In genomic region chr1:214244252-214244651, GRCh38 we compare ENCODE assay signal across 2 cellular contexts.
TF ChIP-seq lines count a peak whose summit lies in the region.

No MANE protein-coding gene starts in this region.

TF ChIP-seq in GM23338, 12 proteins besides CTCF, POLR2A, EP300 and RAD21:
- TF ChIP-seq ZNF462 (CRISPR knock-in tag; IDR thresholded peaks at IDR 0.05): no peak
- TF ChIP-seq ZNF331 (CRISPR knock-in tag; IDR thresholded peaks at IDR 0.05; ENCODE audit: low read depth): no peak
- no peak for TF ChIP-seq EZH2 (IDR thresholded peaks at IDR 0.05; ENCODE audit: low read depth, unreplicated experiment)
- no peak for TF ChIP-seq ZNF114 (CRISPR knock-in tag; IDR thresholded peaks at IDR 0.05)
- TF ChIP-seq POLR2AphosphoS5 (IDR thresholded peaks at IDR 0.05; ENCODE audit: low read depth): no peak
- TF ChIP-seq EZH2phosphoT487 (IDR thresholded peaks at IDR 0.05; ENCODE audit: unreplicated experiment): no peak
- TF ChIP-seq NANOG (IDR thresholded peaks at IDR 0.05; ENCODE audit: borderline replicate concordance): no peak
- no peak for TF ChIP-seq STAT1 (IDR thresholded peaks at IDR 0.05; ENCODE audit: unreplicated experiment)
- no peak for TF ChIP-seq REST (IDR thresholded peaks at IDR 0.05; ENCODE audit: unreplicated experiment)
- no peak for TF ChIP-seq CREB1 (CRISPR knock-in tag; IDR thresholded peaks at IDR 0.05; ENCODE audit: low read depth)
- no peak for TF ChIP-seq ETS1 (IDR thresholded peaks at IDR 0.05)
- no peak for TF ChIP-seq JUNB (IDR thresholded peaks at IDR 0.05; ENCODE audit: unreplicated experiment)

TF ChIP-seq in K562, 482 proteins besides CTCF, POLR2A, EP300 and RAD21:
- TF ChIP-seq RNF2 (IDR thresholded peaks at IDR 0.05) (0 out of 2 replicates have a peak, but pooled peaks have one; percentile 24), CHD1 (IDR thresholded peaks at IDR 0.05; ENCODE audit: low read length) (no peak), TFE3 (CRISPR knock-in tag; IDR thresholded peaks at IDR 0.05) (peak; percentile 11; the same call in 1 of the 2 replicates), HNRNPK (IDR thresholded peaks at IDR 0.05; ENCODE audit: low read depth, low read length, poor library complexity, severe bottlenecking) (no peak), CTCFL (IDR thresholded peaks at IDR 0.05; ENCODE audit: borderline replicate concordance, insufficient read depth, low read depth, low read length, poor library complexity, severe bottlenecking) (peak; percentile 87), ESRRA (IDR thresholded peaks at IDR 0.05; ENCODE audit: borderline replicate concordance, low read depth) (no peak), POLR3G (IDR thresholded peaks at IDR 0.05; ENCODE audit: extremely low read depth, insufficient read length, insufficient replicate concordance) (no peak)
